ENCODE assay signal across 1 cellular context in the genomic region with DNA sequence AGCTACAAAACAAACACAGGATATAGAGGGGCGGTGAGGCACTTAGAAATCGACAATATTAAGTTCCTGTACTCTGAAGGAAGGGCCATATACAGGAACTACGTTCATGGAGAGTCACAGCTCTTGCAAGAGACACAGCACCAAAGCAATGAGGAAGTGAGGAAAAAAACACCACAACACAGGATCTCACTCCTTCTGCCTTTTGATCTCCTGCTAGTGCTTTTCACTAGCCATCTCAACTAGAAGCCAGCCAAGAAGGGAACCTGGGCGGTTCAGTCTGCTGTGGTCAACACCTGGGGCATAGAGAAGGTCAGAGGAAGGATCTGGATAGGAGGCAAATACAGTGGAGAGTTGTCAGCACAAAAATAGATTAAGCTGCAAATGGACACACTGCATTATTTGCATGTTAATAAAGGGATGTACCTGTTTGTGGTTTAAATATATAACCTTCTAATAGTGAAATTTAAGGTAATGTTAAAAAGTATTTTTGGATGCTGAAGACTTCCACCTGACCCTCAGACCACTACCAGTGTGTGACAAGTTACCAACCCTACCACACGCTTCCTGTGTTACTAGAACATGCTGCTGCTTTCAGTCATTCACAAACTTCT.
TF ChIP-seq lines count a peak whose summit lies in the region.

No MANE protein-coding gene starts in this region.

TF ChIP-seq in GM23338, 12 proteins besides CTCF, POLR2A, EP300 and RAD21 (continued from another document):
- TF ChIP-seq, protein P1, sequence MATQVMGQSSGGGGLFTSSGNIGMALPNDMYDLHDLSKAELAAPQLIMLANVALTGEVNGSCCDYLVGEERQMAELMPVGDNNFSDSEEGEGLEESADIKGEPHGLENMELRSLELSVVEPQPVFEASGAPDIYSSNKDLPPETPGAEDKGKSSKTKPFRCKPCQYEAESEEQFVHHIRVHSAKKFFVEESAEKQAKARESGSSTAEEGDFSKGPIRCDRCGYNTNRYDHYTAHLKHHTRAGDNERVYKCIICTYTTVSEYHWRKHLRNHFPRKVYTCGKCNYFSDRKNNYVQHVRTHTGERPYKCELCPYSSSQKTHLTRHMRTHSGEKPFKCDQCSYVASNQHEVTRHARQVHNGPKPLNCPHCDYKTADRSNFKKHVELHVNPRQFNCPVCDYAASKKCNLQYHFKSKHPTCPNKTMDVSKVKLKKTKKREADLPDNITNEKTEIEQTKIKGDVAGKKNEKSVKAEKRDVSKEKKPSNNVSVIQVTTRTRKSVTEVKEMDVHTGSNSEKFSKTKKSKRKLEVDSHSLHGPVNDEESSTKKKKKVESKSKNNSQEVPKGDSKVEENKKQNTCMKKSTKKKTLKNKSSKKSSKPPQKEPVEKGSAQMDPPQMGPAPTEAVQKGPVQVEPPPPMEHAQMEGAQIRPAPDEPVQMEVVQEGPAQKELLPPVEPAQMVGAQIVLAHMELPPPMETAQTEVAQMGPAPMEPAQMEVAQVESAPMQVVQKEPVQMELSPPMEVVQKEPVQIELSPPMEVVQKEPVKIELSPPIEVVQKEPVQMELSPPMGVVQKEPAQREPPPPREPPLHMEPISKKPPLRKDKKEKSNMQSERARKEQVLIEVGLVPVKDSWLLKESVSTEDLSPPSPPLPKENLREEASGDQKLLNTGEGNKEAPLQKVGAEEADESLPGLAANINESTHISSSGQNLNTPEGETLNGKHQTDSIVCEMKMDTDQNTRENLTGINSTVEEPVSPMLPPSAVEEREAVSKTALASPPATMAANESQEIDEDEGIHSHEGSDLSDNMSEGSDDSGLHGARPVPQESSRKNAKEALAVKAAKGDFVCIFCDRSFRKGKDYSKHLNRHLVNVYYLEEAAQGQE (IDR thresholded peaks at IDR 0.05; ENCODE audit: unreplicated experiment): no peak
